In the genomic region with DNA sequence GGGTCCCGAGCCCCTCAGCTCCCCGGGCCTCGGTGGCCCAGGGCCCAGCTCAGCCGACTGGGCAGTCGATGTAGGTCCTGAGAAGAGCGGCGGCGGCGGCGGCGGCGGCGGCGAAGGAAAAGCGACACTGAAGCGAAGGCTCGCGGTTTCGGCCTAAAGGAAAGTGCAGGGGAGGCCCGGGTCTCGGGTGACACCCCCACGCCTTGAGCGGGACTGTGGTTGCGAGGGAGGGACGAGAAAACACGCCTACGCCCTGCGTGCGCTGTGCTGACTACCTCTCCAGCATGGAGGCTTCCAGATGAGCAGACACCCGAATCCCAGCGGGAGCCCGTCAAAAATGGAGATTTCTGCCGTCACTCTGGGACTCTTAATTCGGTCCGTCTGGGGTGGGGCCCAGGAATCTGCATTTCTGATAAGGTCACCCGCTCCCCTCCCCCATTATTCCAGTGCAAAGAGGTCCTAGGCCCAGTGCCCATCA, we compare ENCODE assay signal across 1 cellular context.
TF ChIP-seq lines count a peak whose summit lies in the region.

No MANE protein-coding gene starts in this region.

TF ChIP-seq in K562, 482 proteins besides CTCF, POLR2A, EP300 and RAD21 (continued from another document and continues in another):
- TF ChIP-seq, protein P1, sequence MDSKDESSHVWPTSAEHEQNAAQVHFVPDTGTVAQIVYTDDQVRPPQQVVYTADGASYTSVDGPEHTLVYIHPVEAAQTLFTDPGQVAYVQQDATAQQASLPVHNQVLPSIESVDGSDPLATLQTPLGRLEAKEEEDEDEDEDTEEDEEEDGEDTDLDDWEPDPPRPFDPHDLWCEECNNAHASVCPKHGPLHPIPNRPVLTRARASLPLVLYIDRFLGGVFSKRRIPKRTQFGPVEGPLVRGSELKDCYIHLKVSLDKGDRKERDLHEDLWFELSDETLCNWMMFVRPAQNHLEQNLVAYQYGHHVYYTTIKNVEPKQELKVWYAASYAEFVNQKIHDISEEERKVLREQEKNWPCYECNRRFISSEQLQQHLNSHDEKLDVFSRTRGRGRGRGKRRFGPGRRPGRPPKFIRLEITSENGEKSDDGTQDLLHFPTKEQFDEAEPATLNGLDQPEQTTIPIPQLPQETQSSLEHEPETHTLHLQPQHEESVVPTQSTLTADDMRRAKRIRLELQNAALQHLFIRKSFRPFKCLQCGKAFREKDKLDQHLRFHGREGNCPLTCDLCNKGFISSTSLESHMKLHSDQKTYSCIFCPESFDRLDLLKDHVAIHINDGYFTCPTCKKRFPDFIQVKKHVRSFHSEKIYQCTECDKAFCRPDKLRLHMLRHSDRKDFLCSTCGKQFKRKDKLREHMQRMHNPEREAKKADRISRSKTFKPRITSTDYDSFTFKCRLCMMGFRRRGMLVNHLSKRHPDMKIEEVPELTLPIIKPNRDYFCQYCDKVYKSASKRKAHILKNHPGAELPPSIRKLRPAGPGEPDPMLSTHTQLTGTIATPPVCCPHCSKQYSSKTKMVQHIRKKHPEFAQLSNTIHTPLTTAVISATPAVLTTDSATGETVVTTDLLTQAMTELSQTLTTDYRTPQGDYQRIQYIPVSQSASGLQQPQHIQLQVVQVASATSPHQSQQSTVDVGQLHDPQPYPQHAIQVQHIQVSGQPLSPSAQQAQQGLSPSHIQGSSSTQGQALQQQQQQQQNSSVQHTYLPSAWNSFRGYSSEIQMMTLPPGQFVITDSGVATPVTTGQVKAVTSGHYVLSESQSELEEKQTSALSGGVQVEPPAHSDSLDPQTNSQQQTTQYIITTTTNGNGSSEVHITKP (IDR thresholded peaks at IDR 0.05; ENCODE audit: partially characterized antibody), result peak; percentile 77
- no peak for TF ChIP-seq BCL6 (CRISPR knock-in tag; IDR thresholded peaks at IDR 0.05)
- TF ChIP-seq CREM (IDR thresholded peaks at IDR 0.05; ENCODE audit: low read depth), result peak; percentile 36
- TF ChIP-seq SIX5 (IDR thresholded peaks at IDR 0.05; ENCODE audit: borderline replicate concordance in 1 of 2, insufficient read depth in 1 of 2, low read depth in 1 of 2, low read length in 2 of 2), result no peak
- TF ChIP-seq, protein P2, sequence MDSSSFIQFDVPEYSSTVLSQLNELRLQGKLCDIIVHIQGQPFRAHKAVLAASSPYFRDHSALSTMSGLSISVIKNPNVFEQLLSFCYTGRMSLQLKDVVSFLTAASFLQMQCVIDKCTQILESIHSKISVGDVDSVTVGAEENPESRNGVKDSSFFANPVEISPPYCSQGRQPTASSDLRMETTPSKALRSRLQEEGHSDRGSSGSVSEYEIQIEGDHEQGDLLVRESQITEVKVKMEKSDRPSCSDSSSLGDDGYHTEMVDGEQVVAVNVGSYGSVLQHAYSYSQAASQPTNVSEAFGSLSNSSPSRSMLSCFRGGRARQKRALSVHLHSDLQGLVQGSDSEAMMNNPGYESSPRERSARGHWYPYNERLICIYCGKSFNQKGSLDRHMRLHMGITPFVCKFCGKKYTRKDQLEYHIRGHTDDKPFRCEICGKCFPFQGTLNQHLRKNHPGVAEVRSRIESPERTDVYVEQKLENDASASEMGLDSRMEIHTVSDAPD (CRISPR knock-in tag; IDR thresholded peaks at IDR 0.05), result no peak
- no peak for TF ChIP-seq NR2C2 (CRISPR knock-in tag; IDR thresholded peaks at IDR 0.05)
- peak; percentile 52 for TF ChIP-seq NR2C2 (tag; IDR thresholded peaks at IDR 0.05)
- no peak for TF ChIP-seq NELFE (IDR thresholded peaks at IDR 0.05; ENCODE audit: insufficient read depth, insufficient read length)
- TF ChIP-seq MYC (IDR thresholded peaks at IDR 0.05; ENCODE audit: low read depth, low read length), result peak; percentile 8; the same call in 1 of the 2 replicates
- TF ChIP-seq MYC (CRISPR knock-in tag; IDR thresholded peaks at IDR 0.05; ENCODE audit: borderline replicate concordance, low read depth), result no peak
- no peak for TF ChIP-seq FOXK2 (conservative IDR thresholded peaks at IDR 0.05 in 1 of 2, IDR thresholded peaks at IDR 0.05 in 1 of 2; ENCODE audit: low read depth in 2 of 2)
- TF ChIP-seq YBX1 (IDR thresholded peaks at IDR 0.05), result no peak
- TF ChIP-seq SREBF2 (CRISPR knock-in tag; IDR thresholded peaks at IDR 0.05), result 0 out of 2 replicates have a peak, but pooled peaks have one; percentile 45
- 0 out of 2 replicates have a peak, but pooled peaks have one; percentile 11 for TF ChIP-seq SOX6 (IDR thresholded peaks at IDR 0.05)
- TF ChIP-seq TAF9B (IDR thresholded peaks at IDR 0.05; ENCODE audit: partially characterized antibody), result no peak
- peak; percentile 59; the same call in 1 of the 2 replicates for TF ChIP-seq FOSL1 (tag; conservative IDR thresholded peaks at IDR 0.05)
- no peak for TF ChIP-seq ZNF282 (CRISPR knock-in tag; IDR thresholded peaks at IDR 0.05)
- TF ChIP-seq, protein P3, sequence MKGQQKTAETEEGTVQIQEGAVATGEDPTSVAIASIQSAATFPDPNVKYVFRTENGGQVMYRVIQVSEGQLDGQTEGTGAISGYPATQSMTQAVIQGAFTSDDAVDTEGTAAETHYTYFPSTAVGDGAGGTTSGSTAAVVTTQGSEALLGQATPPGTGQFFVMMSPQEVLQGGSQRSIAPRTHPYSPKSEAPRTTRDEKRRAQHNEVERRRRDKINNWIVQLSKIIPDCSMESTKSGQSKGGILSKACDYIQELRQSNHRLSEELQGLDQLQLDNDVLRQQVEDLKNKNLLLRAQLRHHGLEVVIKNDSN (CRISPR knock-in tag; IDR thresholded peaks at IDR 0.05), result no peak
- TF ChIP-seq SUPT5H (IDR thresholded peaks at IDR 0.05), result peak; percentile 44; the same call in 1 of the 2 replicates
- TF ChIP-seq, protein P4, sequence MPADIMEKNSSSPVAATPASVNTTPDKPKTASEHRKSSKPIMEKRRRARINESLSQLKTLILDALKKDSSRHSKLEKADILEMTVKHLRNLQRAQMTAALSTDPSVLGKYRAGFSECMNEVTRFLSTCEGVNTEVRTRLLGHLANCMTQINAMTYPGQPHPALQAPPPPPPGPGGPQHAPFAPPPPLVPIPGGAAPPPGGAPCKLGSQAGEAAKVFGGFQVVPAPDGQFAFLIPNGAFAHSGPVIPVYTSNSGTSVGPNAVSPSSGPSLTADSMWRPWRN (IDR thresholded peaks at IDR 0.05; ENCODE audit: low read depth), result peak; percentile 11; the same call in 1 of the 2 replicates
- TF ChIP-seq TEAD4 (IDR thresholded peaks at IDR 0.05; ENCODE audit: low read length), result peak; percentile 53; the same call in 1 of the 2 replicates
- no peak for TF ChIP-seq TEAD4 (CRISPR knock-in tag; IDR thresholded peaks at IDR 0.05; ENCODE audit: borderline replicate concordance)
- peak; percentile 41 for TF ChIP-seq TAF1 (IDR thresholded peaks at IDR 0.05; ENCODE audit: control insufficient read depth, extremely low read depth, insufficient read depth, low read length, severe bottlenecking)
- TF ChIP-seq, protein P5, sequence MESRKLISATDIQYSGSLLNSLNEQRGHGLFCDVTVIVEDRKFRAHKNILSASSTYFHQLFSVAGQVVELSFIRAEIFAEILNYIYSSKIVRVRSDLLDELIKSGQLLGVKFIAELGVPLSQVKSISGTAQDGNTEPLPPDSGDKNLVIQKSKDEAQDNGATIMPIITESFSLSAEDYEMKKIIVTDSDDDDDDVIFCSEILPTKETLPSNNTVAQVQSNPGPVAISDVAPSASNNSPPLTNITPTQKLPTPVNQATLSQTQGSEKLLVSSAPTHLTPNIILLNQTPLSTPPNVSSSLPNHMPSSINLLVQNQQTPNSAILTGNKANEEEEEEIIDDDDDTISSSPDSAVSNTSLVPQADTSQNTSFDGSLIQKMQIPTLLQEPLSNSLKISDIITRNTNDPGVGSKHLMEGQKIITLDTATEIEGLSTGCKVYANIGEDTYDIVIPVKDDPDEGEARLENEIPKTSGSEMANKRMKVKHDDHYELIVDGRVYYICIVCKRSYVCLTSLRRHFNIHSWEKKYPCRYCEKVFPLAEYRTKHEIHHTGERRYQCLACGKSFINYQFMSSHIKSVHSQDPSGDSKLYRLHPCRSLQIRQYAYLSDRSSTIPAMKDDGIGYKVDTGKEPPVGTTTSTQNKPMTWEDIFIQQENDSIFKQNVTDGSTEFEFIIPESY (CRISPR knock-in tag; IDR thresholded peaks at IDR 0.05), result no peak
- no peak for TF ChIP-seq TCF7L2 (IDR thresholded peaks at IDR 0.05; ENCODE audit: low read depth, low read length)
- TF ChIP-seq SRF (CRISPR knock-in tag; IDR thresholded peaks at IDR 0.05), result 0 out of 4 replicates have a peak, but pooled peaks of 1 of the 2 experiments have one; percentile 1
- TF ChIP-seq TARDBP (IDR thresholded peaks at IDR 0.05), result 0 out of 2 replicates have a peak, but pooled peaks have one; percentile 16
- TF ChIP-seq SMAD4 (CRISPR knock-in tag; conservative IDR thresholded peaks at IDR 0.05), result 0 out of 2 replicates have a peak, but pooled peaks have one; percentile 52
- no peak for TF ChIP-seq ASH1L (IDR thresholded peaks at IDR 0.05; ENCODE audit: borderline replicate concordance, low read depth, partially characterized antibody)
- TF ChIP-seq KDM1A (IDR thresholded peaks at IDR 0.05), result peak in 1 of 2 experiments; percentile 64; a peak in 1 of 4 replicates
- peak; percentile 76 for TF ChIP-seq POLR2G (IDR thresholded peaks at IDR 0.05; ENCODE audit: low read depth, low read length)
- peak; percentile 43 for TF ChIP-seq PHF8 (IDR thresholded peaks at IDR 0.05; ENCODE audit: borderline replicate concordance, low read length)
- peak; percentile 46; the same call in 1 of the 2 replicates for TF ChIP-seq JUND (IDR thresholded peaks at IDR 0.05; ENCODE audit: borderline replicate concordance, low read depth, low read length)
- TF ChIP-seq JUND (tag; IDR thresholded peaks at IDR 0.05; ENCODE audit: borderline replicate concordance, low read depth, low read length), result peak; percentile 48; the same call in 1 of the 3 replicates
- TF ChIP-seq HNRNPLL (IDR thresholded peaks at IDR 0.05; ENCODE audit: low read depth, low read length, poor library complexity, severe bottlenecking), result no peak
- TF ChIP-seq ZBED1 (IDR thresholded peaks at IDR 0.05), result 0 out of 2 replicates have a peak, but pooled peaks have one; percentile 24
- TF ChIP-seq SAFB (IDR thresholded peaks at IDR 0.05; ENCODE audit: borderline replicate concordance, low read depth, low read length), result peak; percentile 45; the same call in 1 of the 2 replicates
- TF ChIP-seq KLF16 (IDR thresholded peaks at IDR 0.05), result peak; percentile 63; the same call in 1 of the 2 replicates
- TF ChIP-seq HDAC2 (IDR thresholded peaks at IDR 0.05), result peak; percentile 11; the same call in 1 of the 2 replicates
- no peak for TF ChIP-seq RFX7 (CRISPR knock-in tag; IDR thresholded peaks at IDR 0.05)
- no peak for TF ChIP-seq STAT5B (CRISPR knock-in tag; IDR thresholded peaks at IDR 0.05)
- TF ChIP-seq WHSC1 (IDR thresholded peaks at IDR 0.05; ENCODE audit: low read length), result no peak
- peak; percentile 36; the same call in 1 of the 2 replicates for TF ChIP-seq ATF7 (IDR thresholded peaks at IDR 0.05)
- TF ChIP-seq TAF7 (tag; IDR thresholded peaks at IDR 0.05), result peak; percentile 56; the same call in 1 of the 2 replicates
- peak; percentile 52 for TF ChIP-seq SAP30 (IDR thresholded peaks at IDR 0.05; ENCODE audit: borderline replicate concordance, insufficient read depth, low read depth, low read length, poor library complexity, severe bottlenecking)
- TF ChIP-seq ETV6 (IDR thresholded peaks at IDR 0.05; ENCODE audit: borderline replicate concordance in 1 of 2, low read depth in 2 of 2, low read length in 1 of 2), result no peak
- peak; percentile 57; the same call in 1 of the 2 replicates for TF ChIP-seq ETV6 (CRISPR knock-in tag; IDR thresholded peaks at IDR 0.05; ENCODE audit: borderline replicate concordance)
- peak; percentile 54 for TF ChIP-seq POLR2H (tag; IDR thresholded peaks at IDR 0.05; ENCODE audit: low read depth)
- peak; percentile 41 for TF ChIP-seq TBP (optimal IDR thresholded peaks at IDR 0.05; ENCODE audit: low read depth, low read length)
- TF ChIP-seq, protein P6, sequence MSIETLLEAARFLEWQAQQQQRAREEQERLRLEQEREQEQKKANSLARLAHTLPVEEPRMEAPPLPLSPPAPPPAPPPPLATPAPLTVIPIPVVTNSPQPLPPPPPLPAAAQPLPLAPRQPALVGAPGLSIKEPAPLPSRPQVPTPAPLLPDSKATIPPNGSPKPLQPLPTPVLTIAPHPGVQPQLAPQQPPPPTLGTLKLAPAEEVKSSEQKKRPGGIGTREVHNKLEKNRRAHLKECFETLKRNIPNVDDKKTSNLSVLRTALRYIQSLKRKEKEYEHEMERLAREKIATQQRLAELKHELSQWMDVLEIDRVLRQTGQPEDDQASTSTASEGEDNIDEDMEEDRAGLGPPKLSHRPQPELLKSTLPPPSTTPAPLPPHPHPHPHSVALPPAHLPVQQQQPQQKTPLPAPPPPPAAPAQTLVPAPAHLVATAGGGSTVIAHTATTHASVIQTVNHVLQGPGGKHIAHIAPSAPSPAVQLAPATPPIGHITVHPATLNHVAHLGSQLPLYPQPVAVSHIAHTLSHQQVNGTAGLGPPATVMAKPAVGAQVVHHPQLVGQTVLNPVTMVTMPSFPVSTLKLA (conservative IDR thresholded peaks at IDR 0.05), result peak; percentile 8 to 49; a peak in 1 of 4 replicates
- TF ChIP-seq ZNF695 (CRISPR knock-in tag; IDR thresholded peaks at IDR 0.05), result no peak
- no peak for TF ChIP-seq KLF13 (tag; IDR thresholded peaks at IDR 0.05; ENCODE audit: borderline replicate concordance, low read depth)
- TF ChIP-seq CXXC5 (CRISPR knock-in tag; IDR thresholded peaks at IDR 0.05), result peak; percentile 10
- TF ChIP-seq L3MBTL2 (IDR thresholded peaks at IDR 0.05), result peak; percentile 1; the same call in 1 of the 2 replicates
- TF ChIP-seq DPF2 (IDR thresholded peaks at IDR 0.05), result peak; percentile 56; the same call in 1 of the 2 replicates
- no peak for TF ChIP-seq NFE2L1 (tag; IDR thresholded peaks at IDR 0.05; ENCODE audit: borderline replicate concordance, low read depth)
- TF ChIP-seq HNRNPH1 (optimal IDR thresholded peaks at IDR 0.05; ENCODE audit: low read depth, low read length), result no peak
- TF ChIP-seq ZBTB1 (CRISPR knock-in tag; IDR thresholded peaks at IDR 0.05; ENCODE audit: borderline replicate concordance, low read depth), result peak; percentile 60; the same call in 1 of the 2 replicates
- TF ChIP-seq, protein P7, sequence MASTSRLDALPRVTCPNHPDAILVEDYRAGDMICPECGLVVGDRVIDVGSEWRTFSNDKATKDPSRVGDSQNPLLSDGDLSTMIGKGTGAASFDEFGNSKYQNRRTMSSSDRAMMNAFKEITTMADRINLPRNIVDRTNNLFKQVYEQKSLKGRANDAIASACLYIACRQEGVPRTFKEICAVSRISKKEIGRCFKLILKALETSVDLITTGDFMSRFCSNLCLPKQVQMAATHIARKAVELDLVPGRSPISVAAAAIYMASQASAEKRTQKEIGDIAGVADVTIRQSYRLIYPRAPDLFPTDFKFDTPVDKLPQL (IDR thresholded peaks at IDR 0.05; ENCODE audit: extremely low read depth, insufficient read length), result peak; percentile 36
- TF ChIP-seq CBFB (CRISPR knock-in tag; IDR thresholded peaks at IDR 0.05), result no peak; the same call in 1 of the 2 replicates
- 0 out of 2 replicates have a peak, but pooled peaks have one; percentile 74 for TF ChIP-seq FOXK1 (CRISPR knock-in tag; IDR thresholded peaks at IDR 0.05; ENCODE audit: borderline replicate concordance)
- no peak; a peak in 2 of 4 replicates for TF ChIP-seq MAZ (CRISPR knock-in tag; conservative IDR thresholded peaks at IDR 0.05 in 1 of 2, IDR thresholded peaks at IDR 0.05 in 1 of 2)
